Comparison of ENCODE assay signal across 20 cellular contexts in genomic region chr20:34627458-34627857, GRCh38. TPM values are rescaled to one million over a fixed set of nuclear protein-coding genes. Genes with fewer than 3 reads are reported as not detected.
DNase-seq lines count a peak whose midpoint lies in the region; ATAC-seq and TF ChIP-seq lines count a peak whose summit lies in the region.
"Had no signal": no experiment of that assay in that cellular context is flagged by ENCODE, and none has a peak within 500 bp of the region (broad histone marks: within the 10 kb centered on the region; RNA-seq: fewer than 3 reads in every experiment).

No MANE protein-coding gene starts in this region.

- H3K27me3 ChIP-seq in SK-N-SH (ENCODE audit: insufficient read depth) (no peaks in the 10 kb centered on the region), PC-3 (ENCODE audit: low read length) (no peaks in the 10 kb centered on the region), heart left ventricle (no peaks in the 10 kb centered on the region), skeletal muscle tissue (ENCODE audit: control insufficient read depth in 3 of 3, insufficient read depth in 3 of 3, low read length in 3 of 3) (no peaks in the 10 kb centered on the region)
- H3K27me3 ChIP-seq: sigmoid colon, upper lobe of right lung had no signal

- H3F3A ChIP-seq in SK-N-SH (replicated peaks; ENCODE audit: insufficient read depth) (peaks cover 13% of the 10 kb centered on the region), PC-3 (ENCODE audit: low read length, unreplicated experiment) (peaks cover 3% of the 10 kb centered on the region)

- H3K9me2 ChIP-seq in SK-N-SH (no peaks in the 10 kb centered on the region), PC-3 (replicated peaks; ENCODE audit: low read length) (no peaks in the 10 kb centered on the region)

- H3K27ac ChIP-seq in SK-N-SH (ENCODE audit: low read depth in 2 of 2, low read length in 1 of 2) (no peak overlapping the region), PC-3 (ENCODE audit: low read length) (peak overlapping the region; percentile 34), heart left ventricle (peak overlapping the region; percentile 47 to 83 (median 64)), skeletal muscle tissue (ENCODE audit: low read depth, low read length) (peak overlapping the region; percentile 86)
- H3K27ac ChIP-seq: upper lobe of right lung had no signal

- H4K20me1 ChIP-seq in SK-N-SH (ENCODE audit: insufficient read depth) = no peaks in the 10 kb centered on the region
- no peaks in the 10 kb centered on the region for H4K20me1 ChIP-seq in PC-3 (ENCODE audit: low read length)

- no peak for ATAC-seq in SK-N-SH treated with all-trans-retinoic acid at 6 μM for 48 hours
- ATAC-seq in PC-3 = peak; percentile 83
- ATAC-seq in heart left ventricle = peak; percentile 47 to 79 (median 68)
- no peak for ATAC-seq in HG03175 (IDR thresholded peaks at IDR 0.05; ENCODE audit: unreplicated experiment)
- ATAC-seq in HG02642 (IDR thresholded peaks at IDR 0.05; ENCODE audit: poor library complexity, unreplicated experiment) = no peak
- ATAC-seq: upper lobe of right lung had no signal

- H3K36me3 ChIP-seq in SK-N-SH (replicated peaks in 1 of 2; ENCODE audit: control insufficient read depth in 1 of 2, insufficient read depth in 2 of 2, low read length in 1 of 2) (peaks cover 2 to 21% of the 10 kb centered on the region in 2 experiments), PC-3 (ENCODE audit: low read depth, low read length) (peaks cover 9% of the 10 kb centered on the region; the same call in 1 of the 2 replicates), heart left ventricle (peaks cover 0 to 18% (median 4%) of the 10 kb centered on the region in 9 donors), skeletal muscle tissue (ENCODE audit: control insufficient read depth in 3 of 3, insufficient read depth in 3 of 3, low read length in 3 of 3) (peaks cover 0 to 7% (median 2%) of the 10 kb centered on the region in 3 donors)
- H3K36me3 ChIP-seq: upper lobe of right lung had no signal

- DNase-seq in SK-N-SH (no peak), PC-3 (peak; percentile 58), heart left ventricle (no peak)
- DNase-seq in activated CD4-positive, alpha-beta memory T cell treated with anti-CD3 and anti-CD28 coated beads, Interleukin-2, amount 10 ng/mL, durations not matched to agents 7 days and 5 days = no peak
- DNase-seq: activated T-cell treated with anti-CD3 and anti-CD28 coated beads for 4 hours; CD4-positive, alpha-beta T cell; effector memory CD4-positive, alpha-beta T cell; HFFc6; hippocampal formation; NCI-H1930; NCI-H526; nucleus accumbens; sigmoid colon; SW 1271; upper lobe of right lung had no signal

- intact Hi-C loops in PC-3 (cut with micrococcal nuclease) (loop anchor here (2.0 to 5.0 kb wide), 2 partner anchors 49 to 65 kb away; partner anchors contain the start of gene PIGU), heart left ventricle (cut with DNase I) (loop anchor here in 2 of 10 donors (2.0 to 5.0 kb wide), 2 partner anchors 45 to 77 kb away; partner anchors contain the start of gene TP53INP2 (in 2 of the 2))

- H3K79me2 ChIP-seq in SK-N-SH (ENCODE audit: insufficient read depth) (no peaks in the 10 kb centered on the region), PC-3 (ENCODE audit: low read length) (no peaks in the 10 kb centered on the region)

- TF ChIP-seq CTCF in SK-N-SH (IDR thresholded peaks at IDR 0.05) = no peak
- TF ChIP-seq CTCF in PC-3 (conservative IDR thresholded peaks at IDR 0.05; ENCODE audit: low read depth, low read length) = no peak; the same call in 1 of the 2 replicates
- no peak for TF ChIP-seq CTCF in heart left ventricle (IDR thresholded peaks at IDR 0.05)

- peaks cover 10% of the 10 kb centered on the region for H3K36me3 Mint-ChIP-seq in activated CD4-positive, alpha-beta memory T cell treated with anti-CD3 and anti-CD28 coated beads, Interleukin-2, amount 10 ng/mL, durations not matched to agents 7 days and 5 days (ENCODE audit: low read depth)

- no peak overlapping the region for H3K9ac ChIP-seq in SK-N-SH
- H3K9ac ChIP-seq in PC-3 (ENCODE audit: low read length) = no peak overlapping the region
- H3K9ac ChIP-seq in skeletal muscle tissue (ENCODE audit: low read depth in 1 of 3, low read length in 3 of 3) = peak overlapping the region; percentile 61 to 75 (median 63)

- H3K27ac Mint-ChIP-seq in activated CD4-positive, alpha-beta memory T cell treated with anti-CD3 and anti-CD28 coated beads, Interleukin-2, amount 10 ng/mL, durations not matched to agents 7 days and 5 days = no peak overlapping the region
- H3K27ac Mint-ChIP-seq: CD4-positive, alpha-beta T cell; HFFc6; stimulated activated naive CD8-positive, alpha-beta T cell treated with anti-CD3 and anti-CD28 coated beads, Interleukin-15, Interleukin-2, amounts not matched to agents 100 ng/mL and 50 ng/mL, for 24 hours had no signal

- TF ChIP-seq POLR2A in heart left ventricle (IDR thresholded peaks at IDR 0.05) = no peak

- no peak overlapping the region for H3K4me3 ChIP-seq in SK-N-SH (ENCODE audit: low read depth in 2 of 2, low read length in 1 of 2)
- H3K4me3 ChIP-seq in PC-3 (ENCODE audit: low read length) = peak overlapping the region; percentile 31; the same call in 1 of the 2 replicates
- H3K4me3 ChIP-seq in heart left ventricle = peak overlapping the region in 3 of 12 donors; percentile 2 to 3 (median 3)
- H3K4me3 ChIP-seq in skeletal muscle tissue (ENCODE audit: low read length in 3 of 3) = peak overlapping the region in 2 of 3 donors; percentile 17 to 27
- H3K4me3 ChIP-seq: sigmoid colon, upper lobe of right lung had no signal

- no peak overlapping the region for H3K4me3 Mint-ChIP-seq in activated CD4-positive, alpha-beta memory T cell treated with anti-CD3 and anti-CD28 coated beads, Interleukin-2, amount 10 ng/mL, durations not matched to agents 7 days and 5 days
- H3K4me3 Mint-ChIP-seq: CD4-positive, alpha-beta T cell; HFFc6; stimulated activated naive CD8-positive, alpha-beta T cell treated with anti-CD3 and anti-CD28 coated beads, Interleukin-15, Interleukin-2, amounts not matched to agents 100 ng/mL and 50 ng/mL, for 24 hours had no signal

- CTCF ChIA-PET in SK-N-SH (lab: Yijun Ruan, JAX) (interaction anchor here (0.5 to 1.3 kb wide), 2 partner anchors 55 to 315 kb away, joined by 3 to 4 read pairs; no protein-coding TSS in a partner anchor), PC-3 (lab: Charles Lee) (no interaction called here)
- CTCF ChIA-PET in activated CD4-positive, alpha-beta memory T cell treated with anti-CD3 and anti-CD28 coated beads, Interleukin-2, amount 10 ng/mL, durations not matched to agents 7 days and 5 days (lab: Charles Lee) = no interaction called here

- no peaks in the 10 kb centered on the region for H3K27me3 Mint-ChIP-seq in activated CD4-positive, alpha-beta memory T cell treated with anti-CD3 and anti-CD28 coated beads, Interleukin-2, amount 10 ng/mL, durations not matched to agents 7 days and 5 days
- H3K27me3 Mint-ChIP-seq: CD4-positive, alpha-beta T cell; stimulated activated naive CD8-positive, alpha-beta T cell treated with anti-CD3 and anti-CD28 coated beads, Interleukin-15, Interleukin-2, amounts not matched to agents 100 ng/mL and 50 ng/mL, for 24 hours had no signal

- WGBS in SK-N-SH (ENCODE audit: low lambda C conversion rate) = 66% methylated on average over 5 of the region's 5 CpGs
- 44 to 56% (median 50%) methylated on average over 5 of the region's 5 CpGs for WGBS in heart left ventricle, 4 donors

- H3K9me3 ChIP-seq in SK-N-SH (no peaks in the 10 kb centered on the region), PC-3 (ENCODE audit: low read length) (no peaks in the 10 kb centered on the region), heart left ventricle (no peaks in the 10 kb centered on the region), skeletal muscle tissue (ENCODE audit: control insufficient read depth in 3 of 3, low read length in 3 of 3) (no peaks in the 10 kb centered on the region)
- H3K9me3 ChIP-seq: sigmoid colon, upper lobe of right lung had no signal

- POLR2A ChIA-PET in SK-N-SH (lab: Yijun Ruan, JAX) (no interaction called here), PC-3 (lab: Charles Lee; ENCODE audit: unreplicated experiment) (no interaction called here)
- POLR2A ChIA-PET in activated CD4-positive, alpha-beta memory T cell treated with anti-CD3 and anti-CD28 coated beads, Interleukin-2, amount 10 ng/mL, durations not matched to agents 7 days and 5 days (lab: Charles Lee) = no interaction called here

- H3K4me2 ChIP-seq in SK-N-SH (no peak overlapping the region), PC-3 (ENCODE audit: low read length) (peak overlapping the region; percentile 64)

- no peak for TF ChIP-seq EP300 in SK-N-SH (IDR thresholded peaks at IDR 0.05; ENCODE audit: borderline replicate concordance in 1 of 2, low read depth in 1 of 2, low read length in 1 of 2)

- H3K4me1 Mint-ChIP-seq in activated CD4-positive, alpha-beta memory T cell treated with anti-CD3 and anti-CD28 coated beads, Interleukin-2, amount 10 ng/mL, durations not matched to agents 7 days and 5 days = peaks cover 10% of the 10 kb centered on the region

- no peaks in the 10 kb centered on the region for H3K4me1 ChIP-seq in SK-N-SH (ENCODE audit: control insufficient read depth in 1 of 2, insufficient read depth in 2 of 2, low read depth in 1 of 2, low read length in 1 of 2)
- peaks cover 18% of the 10 kb centered on the region for H3K4me1 ChIP-seq in PC-3 (ENCODE audit: insufficient read depth, low read length)
- peaks cover 0 to 20% (median 4%) of the 10 kb centered on the region in 12 donors for H3K4me1 ChIP-seq in heart left ventricle
- H3K4me1 ChIP-seq in skeletal muscle tissue (ENCODE audit: control insufficient read depth in 3 of 3, insufficient read depth in 3 of 3, low read length in 3 of 3) = peaks cover 0 to 23% (median 14%) of the 10 kb centered on the region in 3 donors
- H3K4me1 ChIP-seq: upper lobe of right lung had no signal

- TF ChIP-seq RAD21 in SK-N-SH (IDR thresholded peaks at IDR 0.05; ENCODE audit: low read length) = no peak

- H2AFZ ChIP-seq in SK-N-SH (ENCODE audit: low read depth) (peak overlapping the region; percentile 18; the same call in 1 of the 2 replicates), PC-3 (ENCODE audit: low read length) (peak overlapping the region; percentile 45)

- BruUV-seq in PC-3 (replicated peaks; lab: Mats Ljungman, UMichigan) = no TSS peak

- no peaks in the 10 kb centered on the region for H3K9me3 Mint-ChIP-seq in activated CD4-positive, alpha-beta memory T cell treated with anti-CD3 and anti-CD28 coated beads, Interleukin-2, amount 10 ng/mL, durations not matched to agents 7 days and 5 days
- H3K9me3 Mint-ChIP-seq: CD4-positive, alpha-beta T cell; HFFc6; stimulated activated naive CD8-positive, alpha-beta T cell treated with anti-CD3 and anti-CD28 coated beads, Interleukin-15, Interleukin-2, amounts not matched to agents 100 ng/mL and 50 ng/mL, for 24 hours had no signal

RNA-seq across cellular contexts. Expression of gene PIGU, which starts 49.4 kb away (rescaled TPM):
- polyA plus RNA-seq in SK-N-SH (2012; rRNA removed) (40.3 and 49.3 TPM in 2 replicates), heart left ventricle (10 to 100 TPM; 21.0 to 24.8 TPM)
- polyA plus RNA-seq in SK-N-SH (2012; cell fraction: cytosol; rRNA removed) = 38.3 and 46.8 TPM in 2 replicates
- 16.2 and 29.8 TPM in 2 replicates for polyA plus RNA-seq in SK-N-SH (2012; cell fraction: nucleus; rRNA removed)
- total RNA-seq in PC-3 (2014; rRNA removed) (24.5 and 27.9 TPM in 2 replicates), heart left ventricle (10 to 100 TPM; 10.8 to 20.8 (median 15.0) TPM), skeletal muscle tissue (11.0 TPM)
- total RNA-seq in activated CD4-positive, alpha-beta memory T cell treated with anti-CD3 and anti-CD28 coated beads, Interleukin-2, amount 10 ng/mL, durations not matched to agents 7 days and 5 days = 10 to 100 TPM; 18.3 to 18.6 TPM

Comparison
In these comparisons a context has a peak if more than half of its experiments do, and no peak if none do; other contexts are left out.
1. H3K27ac ChIP-seq: peak in PC-3 (single experiment), heart left ventricle (12 of 12) and skeletal muscle tissue (single experiment); none in SK-N-SH (0 of 2).
2. H3K4me3 ChIP-seq: peak in PC-3 (single experiment) and skeletal muscle tissue (2 of 3); none in SK-N-SH (0 of 2).
3. H3K9ac ChIP-seq: peak in skeletal muscle tissue (3 of 3); none in SK-N-SH (single experiment) and PC-3 (single experiment).
4. ATAC-seq: peak in PC-3 (single experiment) and heart left ventricle (4 of 4); none in SK-N-SH treated with all-trans-retinoic acid at 6 μM for 48 hours (single experiment), HG03175 (single experiment) and HG02642 (single experiment).